ENCODE assay signal across 7 cellular contexts in the genomic region with DNA sequence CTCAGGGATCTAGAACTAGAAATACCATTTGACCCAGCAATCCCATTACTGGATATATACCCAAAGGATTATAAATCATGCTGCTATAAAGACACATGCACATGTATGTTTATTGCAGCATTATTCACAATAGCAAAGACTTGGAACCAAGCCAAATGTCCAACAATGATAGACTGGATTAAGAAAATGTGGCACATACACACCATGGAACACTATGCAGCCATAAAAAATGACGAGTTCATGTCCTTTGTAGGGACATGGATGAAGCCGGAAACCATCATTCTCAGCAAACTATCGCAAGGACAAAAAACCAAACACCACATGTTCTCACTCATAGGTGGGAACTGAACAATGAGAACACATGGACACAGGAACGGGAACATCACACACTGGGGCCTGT. TPM values are rescaled to one million over a fixed set of nuclear protein-coding genes. Genes with fewer than 3 reads are reported as not detected.
A peak's percentile ranks its signal among the peaks of the same experiment; 100 is the strongest.
DNase-seq lines count a peak whose midpoint lies in the region; ATAC-seq, FAIRE-seq and TF ChIP-seq lines count a peak whose summit lies in the region.
"Not testable (repeated sequence)": the region's sequence is repeated elsewhere in the genome, so short reads cannot be mapped to it uniquely, and the experiment has no call there.

No MANE protein-coding gene starts in this region.

- H4K20me1 ChIP-seq in K562 (replicated peaks; ENCODE audit: control insufficient read depth, insufficient read depth, low read length), result not testable (repeated sequence)

- H2AFZ ChIP-seq in K562 (ENCODE audit: low read depth, low read length), result not testable (repeated sequence)

- H3K9me1 ChIP-seq in K562 (ENCODE audit: control insufficient read depth, insufficient read depth, low read length), result not testable (repeated sequence)

- DNase-seq in A549 (ENCODE audit: low read depth in 1 of 2, low spot score in 1 of 2); RWPE1 (ENCODE audit: low spot score); K562 (ENCODE audit: extremely low read depth in 1 of 4, low spot score in 3 of 4); left ventricle myocardium inferior; gastrocnemius medialis; tibial artery: not testable (repeated sequence)

- not testable (repeated sequence) for H3K36me3 ChIP-seq in HEK293 (ENCODE audit: control insufficient read depth in 2 of 2, insufficient read depth in 1 of 2, low read length in 2 of 2); K562 (ENCODE audit: control insufficient read depth, insufficient read depth, low read length); left ventricle myocardium inferior; gastrocnemius medialis; tibial artery

- intact Hi-C loops in K562 (cut with micrococcal nuclease); left ventricle myocardium inferior (cut with micrococcal nuclease); gastrocnemius medialis (cut with DNase I; ENCODE audit: low total_unique reads); tibial artery (cut with DNase I; ENCODE audit: low total_unique reads): not testable (repeated sequence)

- H3K27me3 ChIP-seq in K562 (ENCODE audit: control insufficient read depth in 2 of 2, insufficient read depth in 2 of 2, low read length in 2 of 2); left ventricle myocardium inferior (ENCODE audit: low read depth); gastrocnemius medialis; tibial artery: not testable (repeated sequence)

- H3K4me3 ChIP-seq in A549; HEK293 (ENCODE audit: low read depth, low read length); K562; left ventricle myocardium inferior; gastrocnemius medialis; tibial artery: not testable (repeated sequence)

- 94% methylated on average over 2 of the region's 4 CpGs for WGBS in A549 (ENCODE audit: missing lambda C conversion rate)
- WGBS in K562 (ENCODE audit: insufficient coverage, low coverage, missing lambda C conversion rate), result 34% methylated on average over 4 of the region's 4 CpGs

- peak overlapping the region; percentile 70 to 75; a peak in 4 of 6 replicates for H3K27ac ChIP-seq in A549
- H3K27ac ChIP-seq in HEK293 (ENCODE audit: extremely low read depth, low read depth, low read length); K562 (ENCODE audit: extremely low read depth, low read depth, low read length): not testable (repeated sequence)
- peak overlapping the region; percentile 86 for H3K27ac ChIP-seq in RWPE1
- H3K27ac ChIP-seq in left ventricle myocardium inferior (replicated peaks), result peak overlapping the region; percentile 68
- H3K27ac ChIP-seq in gastrocnemius medialis, result peak overlapping the region; percentile 28 to 89 (median 66)
- H3K27ac ChIP-seq in tibial artery, result peak overlapping the region; percentile 68 to 75

- not testable (repeated sequence) for H3K4me2 ChIP-seq in A549; K562 (ENCODE audit: insufficient read depth, low read length)

- not testable (repeated sequence) for H3K79me2 ChIP-seq in K562 (ENCODE audit: control insufficient read depth, insufficient read depth, low read length)

- H3K9ac ChIP-seq in K562 (ENCODE audit: insufficient read depth in 1 of 2, low read depth in 2 of 2, low read length in 2 of 2), result not testable (repeated sequence)

- ATAC-seq in A549, K562, gastrocnemius medialis: not testable (repeated sequence)

- H3K4me1 ChIP-seq in A549 (peaks cover 23% of the 10 kb centered on the region), left ventricle myocardium inferior (peaks cover 24% of the 10 kb centered on the region), gastrocnemius medialis (peaks cover 23 to 27% of the 10 kb centered on the region in 2 donors), tibial artery (peaks cover 0 to 33% (median 22%) of the 10 kb centered on the region in 4 donors)
- not testable (repeated sequence) for H3K4me1 ChIP-seq in HEK293 (ENCODE audit: control insufficient read depth, insufficient read depth, low read length); K562 (replicated peaks in 1 of 2; ENCODE audit: control insufficient read depth in 2 of 2, insufficient read depth in 2 of 2, low read length in 2 of 2)

- POLR2A ChIA-PET in A549 (lab: Yijun Ruan, JAX); RWPE1 (lab: Yijun Ruan, JAX; ENCODE audit: low non-redundant PET): not testable (repeated sequence)
- POLR2A ChIA-PET in HEK293 (lab: Yijun Ruan, JAX), result interaction anchor here (0.7 kb wide), 1 partner anchor 13 kb away, joined by 3 read pairs; no protein-coding TSS in a partner anchor
- POLR2A ChIA-PET in K562 (lab: Yijun Ruan, JAX), result interaction anchor here (0.6 to 1.9 kb wide), 2 partner anchors 10 to 658 kb away, joined by 3 to 8 read pairs; a partner anchor contains a TSS

- in situ Hi-C loops in K562 (cut with MboI); gastrocnemius medialis (cut with MboI; ENCODE audit: low sequenced_read_pairs in 4 of 4): not testable (repeated sequence)

- FAIRE-seq in A549 (lab: Jason Lieb, UNC); K562 (lab: Jason Lieb, UNC): not testable (repeated sequence)

- H3K9me3 ChIP-seq in A549; HEK293 (ENCODE audit: control insufficient read depth, insufficient read depth, low read depth, low read length); K562 (replicated peaks; ENCODE audit: control insufficient read depth, insufficient read depth, low read depth, low read length); left ventricle myocardium inferior (replicated peaks); gastrocnemius medialis; tibial artery: not testable (repeated sequence)

- TF ChIP-seq POLR2A in A549 (IDR thresholded peaks at IDR 0.05; ENCODE audit: low read length); K562 (conservative IDR thresholded peaks at IDR 0.05); gastrocnemius medialis (IDR thresholded peaks at IDR 0.05): not testable (repeated sequence)

- CTCF ChIA-PET in A549 (lab: Yijun Ruan, JAX), result interaction anchor here (1.0 kb wide), 1 partner anchor 14 kb away, joined by 5 read pairs; no protein-coding TSS in a partner anchor
- CTCF ChIA-PET in HEK293 (lab: Yijun Ruan, JAX); RWPE1 (lab: Yijun Ruan, JAX); K562 (lab: Yijun Ruan, JAX; ENCODE audit: low intra/inter-chr PET ratio): not testable (repeated sequence)

- TF ChIP-seq RAD21 in A549 (conservative IDR thresholded peaks at IDR 0.05 in 1 of 2, IDR thresholded peaks at IDR 0.05 in 1 of 2); K562 (CRISPR knock-in tag; conservative IDR thresholded peaks at IDR 0.05 in 1 of 2, IDR thresholded peaks at IDR 0.05 in 1 of 2): not testable (repeated sequence)

- not testable (repeated sequence) for TF ChIP-seq EP300 in A549 (IDR thresholded peaks at IDR 0.05); K562 (IDR thresholded peaks at IDR 0.05; ENCODE audit: low read length)

- TF ChIP-seq CTCF in A549 (IDR thresholded peaks at IDR 0.05); HEK293 (tag by site-specific recombination; IDR thresholded peaks at IDR 0.05); RWPE1 (conservative IDR thresholded peaks at IDR 0.05; ENCODE audit: low read depth); K562 (IDR thresholded peaks at IDR 0.05 in 2 of 3, conservative IDR thresholded peaks at IDR 0.05 in 1 of 3; ENCODE audit: insufficient read depth in 2 of 3, low read depth in 1 of 3, low read length in 3 of 3); left ventricle myocardium inferior (IDR thresholded peaks at IDR 0.05; ENCODE audit: borderline replicate concordance); gastrocnemius medialis (IDR thresholded peaks at IDR 0.05 in 4 of 5, conservative IDR thresholded peaks at IDR 0.05 in 1 of 5); tibial artery (IDR thresholded peaks at IDR 0.05): not testable (repeated sequence)

- not testable (repeated sequence) for BruUV-seq in K562 (replicated peaks; lab: Mats Ljungman, UMichigan)

RNA-seq across cellular contexts. Expression of a gene that starts 48.4 kb away (rescaled TPM):
- polyA plus RNA-seq in A549 (2011; rRNA removed) (29.5 and 36.3 TPM in 2 replicates), A549 (2017; fragmentation: RNase III; extraction: RNeasy Plus Mini Kit Qiagen cat#74134 plus additional on column Dnase treatment) (13.5 to 16.2 TPM (median 13.9 TPM) in 3 replicates), K562 (2011; rRNA removed) (10.2 TPM in 2 replicates), K562 (2014; fragmentation: Illumina TruSeq; extraction: Trizol) (4.3 and 4.8 TPM in 2 replicates), K562 (2014; fragmentation: Nextera tagmentation; extraction: Ambion mirVana) (1 to 10 TPM; 1.1 to 1.2 TPM), K562 (2014; rRNA removed) (4.8 and 6.2 TPM in 2 replicates)
- polyA plus RNA-seq in A549 (2012; cell fraction: cytosol; rRNA removed), result 9.1 and 11.1 TPM in 2 replicates
- polyA plus RNA-seq in A549 (2012; cell fraction: nucleus; rRNA removed), result 11.3 and 15.0 TPM in 2 replicates
- 31.4 and 40.6 TPM in 2 replicates for polyA minus RNA-seq in A549 (2011; rRNA and poly(A)+ RNA removed)
- 11.4 and 16.7 TPM in 2 replicates for total RNA-seq in K562 (2011; cell fraction: chromatin; rRNA removed; ENCODE audit: low replicate concordance)
- 9.3 TPM in 2 replicates for total RNA-seq in K562 (2011; cell fraction: nucleolus; rRNA removed)
- 10.7 and 11.0 TPM in 2 replicates for total RNA-seq in K562 (2011; cell fraction: nucleoplasm; rRNA removed)
- total RNA-seq in K562 (2014; rRNA removed) (4.3 and 5.8 TPM in 2 replicates), K562 (2014; rRNA removed; fragmentation: Illumina TruSeq; extraction: Trizol) (4.8 and 6.2 TPM in 2 replicates), K562 (2015; rRNA removed; fragmentation: Illumina TruSeq; extraction: Trizol) (4.9 and 5.3 TPM in 2 replicates), K562 (2021) (4.7 and 5.7 TPM in 2 replicates), left ventricle myocardium inferior (18.6 TPM), gastrocnemius medialis (10 to 100 TPM; 10.6 to 22.7 (median 15.5) TPM)
- 5.3 and 6.3 TPM in 2 replicates for polyA plus RNA-seq in K562 (2011; cell fraction: cytosol; rRNA removed)
- 14.4 and 19.8 TPM in 2 replicates for polyA plus RNA-seq in K562 (2011; cell fraction: nucleus; rRNA removed)
- 6.3 and 13.2 TPM in 2 replicates for polyA plus RNA-seq in K562 (2012)
- polyA minus RNA-seq in K562 (2011; rRNA and poly(A)+ RNA removed), result 10.4 and 18.0 TPM in 2 replicates
- polyA minus RNA-seq in K562 (2011; cell fraction: cytosol; rRNA and poly(A)+ RNA removed), result 3.4 and 6.0 TPM in 2 replicates
- polyA minus RNA-seq in K562 (2011; cell fraction: nucleus; rRNA and poly(A)+ RNA removed), result 5.3 and 6.9 TPM in 2 replicates

RNA-seq across cellular contexts. Expression of a gene that starts 50.8 kb away (rescaled TPM):
- polyA plus RNA-seq in A549 (2011; rRNA removed) (85.1 and 96.5 TPM in 2 replicates), A549 (2017; fragmentation: RNase III; extraction: RNeasy Plus Mini Kit Qiagen cat#74134 plus additional on column Dnase treatment) (72.8 to 104 TPM (median 87.0 TPM) in 3 replicates), K562 (2011; rRNA removed) (120 and 126 TPM in 2 replicates), K562 (2014; fragmentation: Illumina TruSeq; extraction: Trizol) (118 and 123 TPM in 2 replicates), K562 (2014; fragmentation: Nextera tagmentation; extraction: Ambion mirVana) (100 to 1,000 TPM; 305 to 322 TPM), K562 (2014; rRNA removed) (147 and 173 TPM in 2 replicates)
- polyA plus RNA-seq in A549 (2012; cell fraction: cytosol; rRNA removed), result 134 and 167 TPM in 2 replicates
- 43.2 and 60.1 TPM in 2 replicates for polyA plus RNA-seq in A549 (2012; cell fraction: nucleus; rRNA removed)
- 20.9 and 23.0 TPM in 2 replicates for polyA minus RNA-seq in A549 (2011; rRNA and poly(A)+ RNA removed)
- 37.1 and 42.1 TPM in 2 replicates for total RNA-seq in K562 (2011; cell fraction: chromatin; rRNA removed; ENCODE audit: low replicate concordance)
- total RNA-seq in K562 (2011; cell fraction: nucleolus; rRNA removed), result 64.2 and 67.9 TPM in 2 replicates
- 81.1 and 85.6 TPM in 2 replicates for total RNA-seq in K562 (2011; cell fraction: nucleoplasm; rRNA removed)
- total RNA-seq in K562 (2014; rRNA removed) (99.8 and 113 TPM in 2 replicates), K562 (2014; rRNA removed; fragmentation: Illumina TruSeq; extraction: Trizol) (89.8 and 91.5 TPM in 2 replicates), K562 (2015; rRNA removed; fragmentation: Illumina TruSeq; extraction: Trizol) (93.6 and 111 TPM in 2 replicates), K562 (2021) (84.8 and 91.1 TPM in 2 replicates), left ventricle myocardium inferior (7.8 TPM), gastrocnemius medialis (1 to 10 TPM; 5.8 to 8.5 (median 6.9) TPM)
- 170 and 189 TPM in 2 replicates for polyA plus RNA-seq in K562 (2011; cell fraction: cytosol; rRNA removed)
- polyA plus RNA-seq in K562 (2011; cell fraction: nucleus; rRNA removed), result 53.4 and 65.8 TPM in 2 replicates
- polyA plus RNA-seq in K562 (2012), result 128 and 163 TPM in 2 replicates
- polyA minus RNA-seq in K562 (2011; rRNA and poly(A)+ RNA removed), result 32.1 and 36.2 TPM in 2 replicates
- 24.0 and 27.7 TPM in 2 replicates for polyA minus RNA-seq in K562 (2011; cell fraction: cytosol; rRNA and poly(A)+ RNA removed)
- polyA minus RNA-seq in K562 (2011; cell fraction: nucleus; rRNA and poly(A)+ RNA removed), result 6.9 and 18.0 TPM in 2 replicates
